9 cellular contexts compared by ENCODE assay signal in genomic region chr19:35903550-35904179, GRCh38. TPM values are rescaled to one million over a fixed set of nuclear protein-coding genes. Genes with fewer than 3 reads are reported as not detected.
A peak's percentile ranks its signal among the peaks of the same experiment; 100 is the strongest.
DNase-seq lines count a peak whose midpoint lies in the region; ATAC-seq, FAIRE-seq and TF ChIP-seq lines count a peak whose summit lies in the region.
"Had no signal": no experiment of that assay in that cellular context is flagged by ENCODE, and none has a peak within 500 bp of the region (broad histone marks: within the 10 kb centered on the region; RNA-seq: fewer than 3 reads in every experiment).

No MANE protein-coding gene starts in this region.

- no peak overlapping the region for H3K27ac Mint-ChIP-seq in Calu3 (ENCODE audit: unreplicated experiment)
- peak overlapping the region; percentile 96 for H3K27ac Mint-ChIP-seq in astrocyte (ENCODE audit: unreplicated experiment)

- H3K9me3 Mint-ChIP-seq in Calu3 (ENCODE audit: low read depth, unreplicated experiment) (no peaks in the 10 kb centered on the region), astrocyte (ENCODE audit: unreplicated experiment) (no peaks in the 10 kb centered on the region)

- no peaks in the 10 kb centered on the region for H3K9me3 ChIP-seq in MG63
- no peaks in the 10 kb centered on the region for H3K9me3 ChIP-seq in astrocyte (ENCODE audit: insufficient read depth, low read depth, low read length)
- H3K9me3 ChIP-seq in iPS DF 6.9 (ENCODE audit: control insufficient read depth, insufficient read depth, low read length) = no peaks in the 10 kb centered on the region
- no peaks in the 10 kb centered on the region for H3K9me3 ChIP-seq in skeletal muscle tissue (ENCODE audit: control insufficient read depth in 3 of 3, low read length in 3 of 3)

- H3K4me3 Mint-ChIP-seq in Calu3 (ENCODE audit: low read depth, unreplicated experiment) = peak overlapping the region; percentile 64
- peak overlapping the region; percentile 77 for H3K4me3 Mint-ChIP-seq in astrocyte (ENCODE audit: unreplicated experiment)

- peaks cover 9% of the 10 kb centered on the region for H3K4me1 Mint-ChIP-seq in Calu3 (ENCODE audit: low read depth, unreplicated experiment)
- H3K4me1 Mint-ChIP-seq in astrocyte (ENCODE audit: low read depth, unreplicated experiment) = peaks cover 15% of the 10 kb centered on the region

- H3K27me3 ChIP-seq in MG63 (no peaks in the 10 kb centered on the region), astrocyte (ENCODE audit: insufficient read depth, low read length) (no peaks in the 10 kb centered on the region), iPS DF 6.9 (ENCODE audit: control insufficient read depth, insufficient read depth, low read length) (no peaks in the 10 kb centered on the region), skeletal muscle tissue (ENCODE audit: control insufficient read depth in 3 of 3, insufficient read depth in 3 of 3, low read length in 3 of 3) (peaks cover 0 to 14% (median 7%) of the 10 kb centered on the region in 3 donors)

- peak; percentile 31 for ATAC-seq in GM21576 (IDR thresholded peaks at IDR 0.05; ENCODE audit: unreplicated experiment)
- ATAC-seq in HG03457 (IDR thresholded peaks at IDR 0.05; ENCODE audit: unreplicated experiment) = no peak

- H3K27ac ChIP-seq in astrocyte (ENCODE audit: low read depth, low read length) = no peak overlapping the region
- H3K27ac ChIP-seq in iPS DF 6.9 (ENCODE audit: low read length) = no peak overlapping the region
- H3K27ac ChIP-seq in skeletal muscle tissue (ENCODE audit: low read depth, low read length) = peak overlapping the region; percentile 60

- H3K4me2 ChIP-seq in astrocyte (ENCODE audit: low read length) = peak overlapping the region; percentile 89

- no TSS peak for BruUV-seq in Calu3 (replicated peaks; lab: Mats Ljungman, UMichigan)

- peaks cover 32% of the 10 kb centered on the region for H3K27me3 Mint-ChIP-seq in Calu3 (ENCODE audit: unreplicated experiment)
- H3K27me3 Mint-ChIP-seq in astrocyte (ENCODE audit: low read depth, unreplicated experiment) = peaks cover 2% of the 10 kb centered on the region

- FAIRE-seq in astrocyte (lab: Jason Lieb, UNC) = no peak

- peak overlapping the region; percentile 90 for H2AFZ ChIP-seq in astrocyte (ENCODE audit: low read depth, low read length)

- DNase-seq in Calu3 (peak; percentile 62), MG63 (peak; percentile 58), T-helper 9 cell (peak; percentile 79), astrocyte (ENCODE audit: low read depth) (peak; percentile 64), iPS DF 6.9 (ENCODE audit: low read depth, low spot score) (peak; percentile 54)

- H3K4me3 ChIP-seq in MG63 (peak overlapping the region; percentile 4; the same call in 1 of the 2 replicates), astrocyte (ENCODE audit: insufficient read depth, low read depth, low read length) (peak overlapping the region; percentile 23), iPS DF 6.9 (ENCODE audit: low read length) (peak overlapping the region; percentile 16; the same call in 1 of the 2 replicates), skeletal muscle tissue (ENCODE audit: low read length in 3 of 3) (peak overlapping the region in 1 of 3 donors; percentile 32)

- intact Hi-C loops in Calu3 (cut with micrococcal nuclease; ENCODE audit: unreplicated experiment) = no loop called here

- H3K36me3 ChIP-seq in MG63 (no peaks in the 10 kb centered on the region), astrocyte (ENCODE audit: insufficient read depth, low read length) (no peaks in the 10 kb centered on the region), iPS DF 6.9 (ENCODE audit: control insufficient read depth, insufficient read depth, low read length) (no peaks in the 10 kb centered on the region), skeletal muscle tissue (ENCODE audit: control insufficient read depth in 3 of 3, insufficient read depth in 3 of 3, low read length in 3 of 3) (no peaks in the 10 kb centered on the region)

- WGBS in iPS DF 6.9 (ENCODE audit: insufficient coverage, insufficient read length) = no CpG with 5 or more reads among the region's 24 CpGs

- no peaks in the 10 kb centered on the region for H3K79me2 ChIP-seq in astrocyte (ENCODE audit: insufficient read depth, low read length)

- H3K9ac ChIP-seq in astrocyte (ENCODE audit: low read length) (peak overlapping the region; percentile 59), skeletal muscle tissue (ENCODE audit: low read depth in 1 of 3, low read length in 3 of 3) (peak overlapping the region in 1 of 3 donors; percentile 6)

- H4K20me1 ChIP-seq in astrocyte (ENCODE audit: insufficient read depth, low read length) = no peaks in the 10 kb centered on the region

- H3K36me3 Mint-ChIP-seq in Calu3 (ENCODE audit: insufficient read depth, unreplicated experiment) (peaks cover 26% of the 10 kb centered on the region), astrocyte (ENCODE audit: low read depth, unreplicated experiment) (no peaks in the 10 kb centered on the region)

- CTCF ChIA-PET in Calu3 (lab: Charles Lee) = no interaction called here

- no peak for TF ChIP-seq CTCF in Calu3 (IDR thresholded peaks at IDR 0.05; ENCODE audit: unreplicated experiment)
- TF ChIP-seq CTCF in astrocyte (IDR thresholded peaks at IDR 0.05; ENCODE audit: insufficient read depth, low read depth, low read length) = no peak

- H3K4me1 ChIP-seq in astrocyte (ENCODE audit: insufficient read depth, low read length) = peaks cover 28% of the 10 kb centered on the region
- H3K4me1 ChIP-seq in iPS DF 6.9 (ENCODE audit: control insufficient read depth, insufficient read depth, low read length) = peaks cover 4% of the 10 kb centered on the region; the same call in 1 of the 2 replicates
- H3K4me1 ChIP-seq in skeletal muscle tissue (ENCODE audit: control insufficient read depth in 3 of 3, insufficient read depth in 3 of 3, low read length in 3 of 3) = peaks cover 0 to 11% (median 6%) of the 10 kb centered on the region in 3 donors

RNA-seq across cellular contexts. Expression of gene HCST, which starts 1.3 kb away (rescaled TPM):
- total RNA-seq in Calu3 (2022) (not detected in 2 replicates), astrocyte (1.8 and 2.1 TPM in 2 replicates), skeletal muscle tissue (1.6 TPM)
- total RNA-seq in MG63 (2014; rRNA removed; shearing (Covaris generic); ENCODE audit: low replicate concordance) = not detected in 2 replicates

RNA-seq across cellular contexts. Expression of gene NFKBID, which starts 3.3 kb away (rescaled TPM):
- 14.9 and 15.6 TPM in 2 replicates for total RNA-seq in Calu3 (2022)
- total RNA-seq in MG63 (2014; rRNA removed; shearing (Covaris generic); ENCODE audit: low replicate concordance) = 0.81 and 2.1 TPM in 2 replicates
- 7.0 and 8.4 TPM in 2 replicates for total RNA-seq in astrocyte
- total RNA-seq in skeletal muscle tissue = 3.7 TPM

RNA-seq across cellular contexts. Expression of gene TYROBP, which starts 4.4 kb away (rescaled TPM):
- total RNA-seq in Calu3 (2022) (not detected in 2 replicates), astrocyte (not detected in 2 replicates), skeletal muscle tissue (9.9 TPM)
- total RNA-seq in MG63 (2014; rRNA removed; shearing (Covaris generic); ENCODE audit: low replicate concordance) = not detected in 2 replicates
- total RNA-seq: lung microvascular endothelial cell had no signal

RNA-seq across cellular contexts. Expression of gene LRFN3, which starts 32.5 kb away (rescaled TPM):
- 15.2 and 18.5 TPM in 2 replicates for total RNA-seq in Calu3 (2022)
- 2.3 and 2.9 TPM in 2 replicates for total RNA-seq in MG63 (2014; rRNA removed; shearing (Covaris generic); ENCODE audit: low replicate concordance)
- 15.1 and 15.3 TPM in 2 replicates for total RNA-seq in astrocyte
- total RNA-seq in skeletal muscle tissue = 0.52 TPM

RNA-seq across cellular contexts. Expression of gene APLP1, which starts 35.3 kb away (rescaled TPM):
- 11.5 and 15.8 TPM in 2 replicates for total RNA-seq in Calu3 (2022)
- total RNA-seq in MG63 (2014; rRNA removed; shearing (Covaris generic); ENCODE audit: low replicate concordance) = 19.1 and 32.5 TPM in 2 replicates
- 66.0 and 69.4 TPM in 2 replicates for total RNA-seq in astrocyte
- 2.1 TPM for total RNA-seq in skeletal muscle tissue
